Comparison of ENCODE assay signal across 9 cellular contexts in genomic region chr16:2009302-2009711, GRCh38. TPM values are rescaled to one million over a fixed set of nuclear protein-coding genes. Genes with fewer than 3 reads are reported as not detected.
A peak's percentile ranks its signal among the peaks of the same experiment; 100 is the strongest.
DNase-seq lines count a peak whose midpoint lies in the region; ATAC-seq and TF ChIP-seq lines count a peak whose summit lies in the region.
"Had no signal": no experiment of that assay in that cellular context is flagged by ENCODE, and none has a peak within 500 bp of the region (broad histone marks: within the 10 kb centered on the region; RNA-seq: fewer than 3 reads in every experiment).

No MANE protein-coding gene starts in this region.

- H2AFZ ChIP-seq in SK-N-SH (ENCODE audit: low read depth) (no peak overlapping the region), fibroblast of lung (ENCODE audit: low read length) (no peak overlapping the region)

- H3K9me2 ChIP-seq in SK-N-SH: no peaks in the 10 kb centered on the region

- peaks cover 20 to 52% of the 10 kb centered on the region in 2 experiments; a peak in 3 of 4 replicates for H3K4me1 ChIP-seq in SK-N-SH (ENCODE audit: control insufficient read depth in 1 of 2, insufficient read depth in 2 of 2, low read depth in 1 of 2, low read length in 1 of 2)
- H3K4me1 ChIP-seq in fibroblast of lung (ENCODE audit: control insufficient read depth, extremely low read depth, insufficient read depth, low read length): peaks cover 19% of the 10 kb centered on the region

- H3K27me3 Mint-ChIP-seq in progenitor cell of endocrine pancreas: no peaks in the 10 kb centered on the region

- CTCF ChIA-PET in SK-N-SH (lab: Yijun Ruan, JAX): interaction anchor here (1.1 to 1.7 kb wide), 6 partner anchors 13 to 139 kb away, joined by 3 to 12 read pairs (median 4); partner anchors contain the start of gene RPS2

- H3K4me3 Mint-ChIP-seq in progenitor cell of endocrine pancreas (ENCODE audit: low read depth): peak overlapping the region; percentile 72

- TF ChIP-seq RAD21 in SK-N-SH (IDR thresholded peaks at IDR 0.05; ENCODE audit: low read length): no peak

- H3K4me2 ChIP-seq in SK-N-SH (peak overlapping the region; percentile 97), fibroblast of lung (ENCODE audit: extremely low read depth, insufficient read depth, low read length) (peak overlapping the region; percentile 95)

- H3K9me3 ChIP-seq in SK-N-SH (no peaks in the 10 kb centered on the region), fibroblast of lung (ENCODE audit: control insufficient read depth, insufficient read depth, low read depth, low read length) (no peaks in the 10 kb centered on the region)

- ATAC-seq in GM18861 (IDR thresholded peaks at IDR 0.05; ENCODE audit: unreplicated experiment): peak; percentile 24
- peak; percentile 34 for ATAC-seq in HG02763 (IDR thresholded peaks at IDR 0.05; ENCODE audit: unreplicated experiment)

- H3K27ac ChIP-seq in SK-N-SH (ENCODE audit: low read depth in 2 of 2, low read length in 1 of 2) (peak overlapping the region; percentile 72 to 75), fibroblast of lung (ENCODE audit: insufficient read depth, low read length) (peak overlapping the region; percentile 85)

- no peak overlapping the region for H3K27ac Mint-ChIP-seq in progenitor cell of endocrine pancreas

- POLR2A ChIA-PET in SK-N-SH (lab: Yijun Ruan, JAX): interaction anchor here (0.6 kb wide), 2 partner anchors 45 to 146 kb away, joined by 4 to 7 read pairs; partner anchors contain the start of genes RPS2 and TRAF7

- no peak for TF ChIP-seq CTCF in SK-N-SH (IDR thresholded peaks at IDR 0.05)
- no peak for TF ChIP-seq CTCF in fibroblast of lung (conservative IDR thresholded peaks at IDR 0.05 in 1 of 2, IDR thresholded peaks at IDR 0.05 in 1 of 2; ENCODE audit: low read depth in 1 of 2, low read length in 2 of 2)
- TF ChIP-seq CTCF in progenitor cell of endocrine pancreas (IDR thresholded peaks at IDR 0.05; ENCODE audit: unreplicated experiment): no peak

- no peaks in the 10 kb centered on the region for H3K27me3 ChIP-seq in SK-N-SH (ENCODE audit: insufficient read depth)
- no peaks in the 10 kb centered on the region for H3K27me3 ChIP-seq in fibroblast of lung (ENCODE audit: control insufficient read depth, insufficient read depth, low read length)

- no peaks in the 10 kb centered on the region for H3K9me3 Mint-ChIP-seq in progenitor cell of endocrine pancreas (ENCODE audit: low read depth)

- peaks cover 49% of the 10 kb centered on the region for H4K20me1 ChIP-seq in SK-N-SH (ENCODE audit: insufficient read depth)
- H4K20me1 ChIP-seq in fibroblast of lung (ENCODE audit: control insufficient read depth, extremely low read depth, insufficient read depth, low read length): no peaks in the 10 kb centered on the region

- H3K4me3 ChIP-seq in SK-N-SH (ENCODE audit: low read depth in 2 of 2, low read length in 1 of 2): peak overlapping the region; percentile 90 to 91
- peak overlapping the region; percentile 58 to 82 (median 71) for H3K4me3 ChIP-seq in fibroblast of lung (replicated peaks in 1 of 4; ENCODE audit: control extremely low read depth in 1 of 4, insufficient read depth in 1 of 4, low read depth in 3 of 4, low read length in 4 of 4)

- H3K36me3 Mint-ChIP-seq in progenitor cell of endocrine pancreas (ENCODE audit: insufficient read depth): peaks cover 2% of the 10 kb centered on the region

- DNase-seq in SK-N-SH (peak; percentile 70), fibroblast of lung (ENCODE audit: low read depth in 2 of 2) (no peak), progenitor cell of endocrine pancreas (ENCODE audit: low spot score, unreplicated experiment) (no peak), NCI-H774 (lab: John Stamatoyannopoulos, UW) (no peak), mesenteric fat pad (ENCODE audit: low spot score) (no peak), NCI-H526 (lab: John Stamatoyannopoulos, UW) (no peak)

- no CpG with 5 or more reads among the region's 49 CpGs for WGBS in SK-N-SH (ENCODE audit: low lambda C conversion rate)

- H3K9ac ChIP-seq in SK-N-SH (peak overlapping the region; percentile 95), fibroblast of lung (ENCODE audit: insufficient read depth, low read length) (peak overlapping the region; percentile 97)

- H3K79me2 ChIP-seq in SK-N-SH (ENCODE audit: insufficient read depth) (peaks cover 62% of the 10 kb centered on the region), fibroblast of lung (ENCODE audit: control insufficient read depth, insufficient read depth, low read length) (peaks cover 55% of the 10 kb centered on the region)

- no peak for TF ChIP-seq EP300 in SK-N-SH (IDR thresholded peaks at IDR 0.05; ENCODE audit: borderline replicate concordance in 1 of 2, low read depth in 1 of 2, low read length in 1 of 2)

- H3K36me3 ChIP-seq in SK-N-SH (replicated peaks in 1 of 2; ENCODE audit: control insufficient read depth in 1 of 2, insufficient read depth in 2 of 2, low read length in 1 of 2): peaks cover 0 to 6% of the 10 kb centered on the region in 2 experiments
- H3K36me3 ChIP-seq in fibroblast of lung (ENCODE audit: control insufficient read depth, insufficient read depth, low read length): peaks cover 7% of the 10 kb centered on the region

- H3K4me1 Mint-ChIP-seq in progenitor cell of endocrine pancreas (ENCODE audit: low read depth): peaks cover 21% of the 10 kb centered on the region

- peaks cover 9% of the 10 kb centered on the region for H3F3A ChIP-seq in SK-N-SH (replicated peaks; ENCODE audit: insufficient read depth)

TF ChIP-seq in SK-N-SH, 30 proteins besides CTCF, POLR2A, EP300 and RAD21 (continues in another document):
- TF ChIP-seq MEF2A (IDR thresholded peaks at IDR 0.05; ENCODE audit: borderline replicate concordance, low read depth) (no peak), CHD2 (IDR thresholded peaks at IDR 0.05; ENCODE audit: low read length, partially characterized antibody) (no peak), RXRA (IDR thresholded peaks at IDR 0.05; ENCODE audit: borderline replicate concordance, low read depth) (no peak), IRF3 (IDR thresholded peaks at IDR 0.05; ENCODE audit: low read depth, low read length) (no peak), PBX3 (IDR thresholded peaks at IDR 0.05) (no peak)

RNA-seq across cellular contexts. Expression of gene ZNF598, which starts 0.3 kb away (rescaled TPM):
- polyA plus RNA-seq in SK-N-SH (2012; rRNA removed): 38.1 and 47.8 TPM in 2 replicates
- 19.2 and 29.4 TPM in 2 replicates for polyA plus RNA-seq in SK-N-SH (2012; cell fraction: cytosol; rRNA removed)
- 170 and 358 TPM in 2 replicates for polyA plus RNA-seq in SK-N-SH (2012; cell fraction: nucleus; rRNA removed)
- total RNA-seq in fibroblast of lung: 10.8 and 18.8 TPM in 2 replicates
- 11.6 and 18.7 TPM in 2 replicates for polyA plus RNA-seq in fibroblast of lung
- 19.6 and 29.9 TPM in 2 replicates for polyA plus RNA-seq in fibroblast of lung (2012)
- 14.7 and 15.9 TPM in 2 replicates for polyA minus RNA-seq in fibroblast of lung (ENCODE audit: low replicate concordance)
- total RNA-seq in progenitor cell of endocrine pancreas: 41.5 and 43.6 TPM in 2 replicates
- 50.5 TPM for total RNA-seq in mesenteric fat pad

RNA-seq across cellular contexts. Expression of gene NPW, which starts 10.3 kb away (rescaled TPM):
- polyA plus RNA-seq in SK-N-SH (2012; rRNA removed): 0.62 and 1.1 TPM in 2 replicates
- 0.37 and 1.1 TPM in 2 replicates for polyA plus RNA-seq in SK-N-SH (2012; cell fraction: cytosol; rRNA removed)
- polyA plus RNA-seq in SK-N-SH (2012; cell fraction: nucleus; rRNA removed): 6.7 and 14.8 TPM in 2 replicates
- 0.26 and 0.99 TPM in 2 replicates for total RNA-seq in fibroblast of lung
- polyA plus RNA-seq in fibroblast of lung: 0.06 and 0.20 TPM in 2 replicates
- 0.58 and 1.3 TPM in 2 replicates for polyA plus RNA-seq in fibroblast of lung (2012)
- polyA minus RNA-seq in fibroblast of lung (ENCODE audit: low replicate concordance): not detected in 2 replicates
- total RNA-seq in progenitor cell of endocrine pancreas: 5.0 and 5.3 TPM in 2 replicates
- total RNA-seq in mesenteric fat pad: 0.58 TPM
- total RNA-seq: subcutaneous adipose tissue had no signal

RNA-seq across cellular contexts. Expression of gene NHERF2, which starts 17.4 kb away (rescaled TPM):
- polyA plus RNA-seq in SK-N-SH (2012; rRNA removed) (45.2 and 53.8 TPM in 2 replicates), fibroblast of lung (30.7 and 38.0 TPM in 2 replicates)
- polyA plus RNA-seq in SK-N-SH (2012; cell fraction: cytosol; rRNA removed): 30.7 and 46.0 TPM in 2 replicates
- polyA plus RNA-seq in SK-N-SH (2012; cell fraction: nucleus; rRNA removed): 43.9 and 70.4 TPM in 2 replicates
- total RNA-seq in fibroblast of lung (16.9 and 21.5 TPM in 2 replicates), progenitor cell of endocrine pancreas (8.4 and 10.3 TPM in 2 replicates), mesenteric fat pad (238 TPM)
- 79.5 and 84.8 TPM in 2 replicates for polyA plus RNA-seq in fibroblast of lung (2012)
- polyA minus RNA-seq in fibroblast of lung (ENCODE audit: low replicate concordance): 15.5 and 29.6 TPM in 2 replicates

RNA-seq across cellular contexts. Expression of gene SYNGR3, which starts 19.5 kb away (rescaled TPM):
- polyA plus RNA-seq in SK-N-SH (2012; rRNA removed) (10.7 and 10.8 TPM in 2 replicates), fibroblast of lung (1.8 and 6.0 TPM in 2 replicates)
- polyA plus RNA-seq in SK-N-SH (2012; cell fraction: cytosol; rRNA removed): 5.5 and 7.5 TPM in 2 replicates
- polyA plus RNA-seq in SK-N-SH (2012; cell fraction: nucleus; rRNA removed): 21.8 and 29.3 TPM in 2 replicates
- total RNA-seq in fibroblast of lung (1.5 and 1.8 TPM in 2 replicates), progenitor cell of endocrine pancreas (3.0 and 3.3 TPM in 2 replicates), mesenteric fat pad (not detected)
- 3.8 and 9.7 TPM in 2 replicates for polyA plus RNA-seq in fibroblast of lung (2012)
- 0.79 and 13.0 TPM in 2 replicates for polyA minus RNA-seq in fibroblast of lung (ENCODE audit: low replicate concordance)
- total RNA-seq: subcutaneous adipose tissue had no signal

RNA-seq across cellular contexts. Expression of gene GFER, which starts 25.3 kb away (rescaled TPM):
- polyA plus RNA-seq in SK-N-SH (2012; rRNA removed) (13.3 and 20.4 TPM in 2 replicates), fibroblast of lung (7.5 and 12.5 TPM in 2 replicates)
- polyA plus RNA-seq in SK-N-SH (2012; cell fraction: cytosol; rRNA removed): 12.2 and 13.2 TPM in 2 replicates
- polyA plus RNA-seq in SK-N-SH (2012; cell fraction: nucleus; rRNA removed): 20.2 and 20.6 TPM in 2 replicates
- total RNA-seq in fibroblast of lung (13.1 and 13.2 TPM in 2 replicates), progenitor cell of endocrine pancreas (27.1 and 32.9 TPM in 2 replicates), mesenteric fat pad (15.7 TPM)
- 28.9 and 58.5 TPM in 2 replicates for polyA plus RNA-seq in fibroblast of lung (2012)
- 9.3 and 10.5 TPM in 2 replicates for polyA minus RNA-seq in fibroblast of lung (ENCODE audit: low replicate concordance)

Comparison
In these comparisons a context has a peak if more than half of its experiments do, and no peak if none do; other contexts are left out.
1. RNA of gene NHERF2, which starts 17.4 kb away (total RNA-seq): 238 TPM in mesenteric fat pad (single experiment); 16.9 to 21.5 TPM in fibroblast of lung and 8.4 to 10.3 TPM in progenitor cell of endocrine pancreas; every median in the first group is over 10 times any median in the second.